9 cellular contexts compared by ENCODE assay signal in the genomic region with DNA sequence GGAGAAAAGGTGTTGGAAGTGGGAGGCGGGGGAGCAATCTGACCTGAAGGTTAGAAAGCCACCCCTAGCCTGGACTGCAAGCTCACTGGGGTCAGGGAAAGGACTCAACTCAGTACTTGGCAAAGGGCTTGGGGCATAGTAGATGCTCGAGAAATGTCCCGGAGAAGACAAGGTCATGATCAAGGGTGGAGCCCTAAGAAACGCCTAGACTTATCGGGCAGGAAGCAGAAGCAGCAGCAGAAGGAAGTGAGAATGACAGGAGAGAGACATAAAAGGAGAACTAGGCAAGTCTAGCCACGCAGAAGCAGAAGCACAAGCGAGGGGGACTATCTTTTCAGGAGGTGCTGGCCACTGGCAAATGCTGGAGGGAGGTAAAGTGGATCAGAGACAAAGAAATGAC. TPM values are rescaled to one million over a fixed set of nuclear protein-coding genes. Genes with fewer than 3 reads are reported as not detected.
A peak's percentile ranks its signal among the peaks of the same experiment; 100 is the strongest.
DNase-seq lines count a peak whose midpoint lies in the region; ATAC-seq, FAIRE-seq and TF ChIP-seq lines count a peak whose summit lies in the region.
"Had no signal": no experiment of that assay in that cellular context is flagged by ENCODE, and none has a peak within 500 bp of the region (broad histone marks: within the 10 kb centered on the region; RNA-seq: fewer than 3 reads in every experiment).

No MANE protein-coding gene starts in this region.

- DNase-seq in GM12891 (ENCODE audit: insufficient read length, low spot score) (no peak), Peyer's patch (peak in 2 of 3 donors; percentile 86 to 89), left lobe of liver (ENCODE audit: low spot score) (no peak), HAP-1 (ENCODE audit: low spot score in 2 of 2) (no peak), iPS-NIHi7 (ENCODE audit: extremely low spot score) (no peak)
- DNase-seq in stimulated activated CD4-positive, alpha-beta T cell treated with anti-CD3 and anti-CD28 coated beads, Interleukin-4, amount 100 ng/mL, for 1 hour: no peak
- no peak for DNase-seq in effector CD4-positive, alpha-beta T cell
- DNase-seq: islet precursor cell had no signal

- H3K36me3 ChIP-seq in Peyer's patch (peaks cover 0 to 4% (median 0%) of the 10 kb centered on the region in 3 donors), HAP-1 (replicated peaks) (no peaks in the 10 kb centered on the region)

- H3K27ac ChIP-seq in Peyer's patch: peak overlapping the region; percentile 37 to 93 (median 46)

- H3K4me1 ChIP-seq in Peyer's patch: peaks cover 0 to 47% (median 23%) of the 10 kb centered on the region in 4 donors
- H3K4me1 ChIP-seq in HAP-1: no peaks in the 10 kb centered on the region

- H3K27me3 ChIP-seq in Peyer's patch (no peaks in the 10 kb centered on the region), HAP-1 (ENCODE audit: low read depth) (no peaks in the 10 kb centered on the region)

- H3K4me3 ChIP-seq in Peyer's patch (peak overlapping the region in 1 of 4 donors; percentile 10), HAP-1 (no peak overlapping the region)

- no peak for TF ChIP-seq POLR2A in GM12891 (IDR thresholded peaks at IDR 0.05; ENCODE audit: low read depth, low read length)
- TF ChIP-seq POLR2A in Peyer's patch (IDR thresholded peaks at IDR 0.05): no peak

- in situ Hi-C loops in HAP-1 (cut with MboI; ENCODE audit: low sequenced_read_pairs): no loop called here

- peak; percentile 89 for FAIRE-seq in GM12891 (lab: Jason Lieb, UNC)

- no peak for TF ChIP-seq CTCF in Peyer's patch (IDR thresholded peaks at IDR 0.05)

- peak; percentile 58 for ATAC-seq in GM21717 (IDR thresholded peaks at IDR 0.05; ENCODE audit: unreplicated experiment)
- ATAC-seq in left lobe of liver: peak; percentile 45

- H3K9me3 ChIP-seq in Peyer's patch: no peaks in the 10 kb centered on the region
- H3K9me3 ChIP-seq in HAP-1: peaks cover 4% of the 10 kb centered on the region; the same call in 1 of the 2 replicates

TF ChIP-seq in GM12891, 5 proteins besides CTCF, POLR2A, EP300 and RAD21:
- TF ChIP-seq POU2F2 (IDR thresholded peaks at IDR 0.05; ENCODE audit: low read depth, low read length) (no peak), SPI1 (IDR thresholded peaks at IDR 0.05; ENCODE audit: low read depth, low read length) (peak; percentile 96)

RNA-seq across cellular contexts. Expression of gene COTL1, which starts 10.2 kb away (rescaled TPM):
- 283 TPM for polyA plus RNA-seq in GM12891 (2012; ENCODE audit: low read depth, missing spikeins)
- total RNA-seq in Peyer's patch: 10 to 100 TPM; 29.6 to 84.2 (median 43.1) TPM
- 15.9 TPM for total RNA-seq in left lobe of liver

RNA-seq across cellular contexts. Expression of gene KLHL36, which starts 40.6 kb away (rescaled TPM):
- polyA plus RNA-seq in GM12891 (2012; ENCODE audit: low read depth, missing spikeins): 18.6 TPM
- total RNA-seq in Peyer's patch (10 to 100 TPM; 57.8 to 81.4 (median 74.4) TPM), left lobe of liver (26.8 TPM)

Comparison
In these comparisons a context has a peak if more than half of its experiments do, and no peak if none do; other contexts are left out.
1. DNase-seq: peak in Peyer's patch (2 of 3); none in GM12891 (single experiment), left lobe of liver (single experiment), stimulated activated CD4-positive, alpha-beta T cell treated with anti-CD3 and anti-CD28 coated beads, Interleukin-4, amount 100 ng/mL, for 1 hour (single experiment), effector CD4-positive, alpha-beta T cell (single experiment), HAP-1 (0 of 2) and iPS-NIHi7 (single experiment).